In genomic region chr19:31145909-31146453, GRCh38 we compare ENCODE assay signal across 17 cellular contexts.
DNase-seq lines count a peak whose midpoint lies in the region; ATAC-seq, FAIRE-seq and TF ChIP-seq lines count a peak whose summit lies in the region.
"Had no signal": no experiment of that assay in that cellular context is flagged by ENCODE, and none has a peak within 500 bp of the region (broad histone marks: within the 10 kb centered on the region; RNA-seq: fewer than 3 reads in every experiment).

No MANE protein-coding gene starts in this region.

- H3K4me3 ChIP-seq in BLaER1 treated with 17β-estradiol and CSF1 and Interleukin-3, amounts not matched to agents 10 nM and 100 nM: no peak overlapping the region
- H3K4me3 ChIP-seq in mesenchymal stem cell (ENCODE audit: insufficient read depth in 1 of 2, low read depth in 1 of 2, low read length in 2 of 2) (no peak overlapping the region), osteoblast (ENCODE audit: insufficient read depth, low read length) (no peak overlapping the region)
- H3K4me3 ChIP-seq: HAP-1 had no signal

- no peaks in the 10 kb centered on the region for H3K36me3 Mint-ChIP-seq in brain

- no peak overlapping the region for H3K18ac ChIP-seq in mesenchymal stem cell (ENCODE audit: low read depth in 1 of 2, low read length in 2 of 2)

- H4K91ac ChIP-seq in mesenchymal stem cell (ENCODE audit: low read length): peak overlapping the region; percentile 12

- H4K8ac ChIP-seq in mesenchymal stem cell (ENCODE audit: low read length): no peak overlapping the region

- WGBS in mesenchymal stem cell: 94% methylated on average over 15 of the region's 15 CpGs

- no peaks in the 10 kb centered on the region for H3K9me3 ChIP-seq in BLaER1 treated with 17β-estradiol and CSF1 and Interleukin-3, amounts not matched to agents 10 nM and 100 nM (replicated peaks in 1 of 11)
- H3K9me3 ChIP-seq in mesenchymal stem cell (ENCODE audit: control insufficient read depth, low read length): no peaks in the 10 kb centered on the region
- no peaks in the 10 kb centered on the region for H3K9me3 ChIP-seq in osteoblast (ENCODE audit: low read depth, low read length)
- H3K9me3 ChIP-seq: Caco-2, HAP-1 had no signal

- no peak overlapping the region for H2AFZ ChIP-seq in mesenchymal stem cell (ENCODE audit: low read depth, low read length)
- no peak overlapping the region for H2AFZ ChIP-seq in osteoblast (ENCODE audit: low read length)

- peaks cover 47% of the 10 kb centered on the region for H3K4me1 Mint-ChIP-seq in brain
- H3K4me1 Mint-ChIP-seq: B cell had no signal

- H3K79me2 ChIP-seq in osteoblast (ENCODE audit: insufficient read depth, low read length): no peaks in the 10 kb centered on the region

- H4K20me1 ChIP-seq in BLaER1 treated with 17β-estradiol and CSF1 and Interleukin-3, amounts not matched to agents 10 nM and 100 nM: no peaks in the 10 kb centered on the region; a peak in 1 of 22 replicates
- no peaks in the 10 kb centered on the region for H4K20me1 ChIP-seq in osteoblast (ENCODE audit: insufficient read depth, low read length)

- H3K14ac ChIP-seq in mesenchymal stem cell (ENCODE audit: low read length in 2 of 2): no peak overlapping the region

- TF ChIP-seq POLR2A in GM12891 (IDR thresholded peaks at IDR 0.05; ENCODE audit: low read depth, low read length): no peak

- DNase-seq in mesenchymal stem cell (no peak), osteoblast (ENCODE audit: insufficient read length, low spot score, missing footprints) (peak; percentile 8), DMS153 treated with DMSO at 0.1 percent for 48 hours (lab: John Stamatoyannopoulos, UW; ENCODE audit: unreplicated experiment) (no peak), GM12891 (ENCODE audit: insufficient read length, low spot score) (no peak)
- DNase-seq: Caco-2; CD4-positive, alpha-beta T cell; DMS79; GDM1 had no signal

- H3K27me3 ChIP-seq in BLaER1 treated with 17β-estradiol and CSF1 and Interleukin-3, amounts not matched to agents 10 nM and 100 nM: no peaks in the 10 kb centered on the region
- no peaks in the 10 kb centered on the region for H3K27me3 ChIP-seq in mesenchymal stem cell (ENCODE audit: control insufficient read depth in 1 of 2, insufficient read depth in 1 of 2, low read length in 2 of 2)
- no peaks in the 10 kb centered on the region for H3K27me3 ChIP-seq in osteoblast (ENCODE audit: insufficient read depth, low read length)

- H3K4ac ChIP-seq in mesenchymal stem cell (ENCODE audit: low read depth in 1 of 2, low read length in 2 of 2): no peak overlapping the region

- H2BK5ac ChIP-seq in mesenchymal stem cell (ENCODE audit: low read depth, low read length, poor library complexity, severe bottlenecking): no peak overlapping the region

- no peak overlapping the region for H2BK12ac ChIP-seq in mesenchymal stem cell (ENCODE audit: low read length in 2 of 2)

- no peaks in the 10 kb centered on the region for H3K79me1 ChIP-seq in mesenchymal stem cell (replicated peaks; ENCODE audit: low read length, poor library complexity, severe bottlenecking)

- peak overlapping the region in 3 of 5 experiments; percentile 60 to 80 (median 63) for H3K27ac Mint-ChIP-seq in brain
- H3K27ac Mint-ChIP-seq: B cell; CD4-positive, alpha-beta T cell had no signal

- no peak for TF ChIP-seq CTCF in brain (conservative IDR thresholded peaks at IDR 0.05)
- TF ChIP-seq CTCF in osteoblast (IDR thresholded peaks at IDR 0.05; ENCODE audit: extremely low read depth, low read depth, low read length): no peak

- no peak for FAIRE-seq in GM12891 (lab: Jason Lieb, UNC)
- FAIRE-seq: D721Med, H1 had no signal

- H3K23ac ChIP-seq in mesenchymal stem cell (ENCODE audit: low read length in 2 of 2): no peak overlapping the region

- H2BK15ac ChIP-seq in mesenchymal stem cell (ENCODE audit: low read depth, poor library complexity, severe bottlenecking): no peak overlapping the region

- peaks cover 2% of the 10 kb centered on the region for H3K27me3 Mint-ChIP-seq in brain
- H3K27me3 Mint-ChIP-seq: B cell; CD4-positive, alpha-beta T cell had no signal

- ATAC-seq in HG02870 (IDR thresholded peaks at IDR 0.05; ENCODE audit: unreplicated experiment): no peak

- peaks cover 0 to 3% (median 0%) of the 10 kb centered on the region in 5 experiments for H3K9me3 Mint-ChIP-seq in brain
- H3K9me3 Mint-ChIP-seq: CD4-positive, alpha-beta T cell had no signal

- peaks cover 10 to 23% (median 20%) of the 10 kb centered on the region in 10 experiments for H3K4me1 ChIP-seq in BLaER1 treated with 17β-estradiol and CSF1 and Interleukin-3, amounts not matched to agents 10 nM and 100 nM
- H3K4me1 ChIP-seq in mesenchymal stem cell (ENCODE audit: control insufficient read depth, insufficient read depth, low read depth, low read length): peaks cover 21% of the 10 kb centered on the region
- peaks cover 15% of the 10 kb centered on the region for H3K4me1 ChIP-seq in osteoblast (ENCODE audit: insufficient read depth, low read length)
- H3K4me1 ChIP-seq: Caco-2, HAP-1 had no signal

- no peak overlapping the region for H2AK5ac ChIP-seq in mesenchymal stem cell (ENCODE audit: low read length, severe bottlenecking)

- H3K4me3 Mint-ChIP-seq in brain: no peak overlapping the region
- H3K4me3 Mint-ChIP-seq: B cell; CD4-positive, alpha-beta T cell had no signal

- no peak overlapping the region for H3K9ac ChIP-seq in BLaER1 treated with 17β-estradiol and CSF1 and Interleukin-3, amounts not matched to agents 10 nM and 100 nM
- H3K9ac ChIP-seq in mesenchymal stem cell (ENCODE audit: low read length): no peak overlapping the region

- H2BK120ac ChIP-seq in mesenchymal stem cell (ENCODE audit: low read depth, low read length): no peak overlapping the region

- H3K27ac ChIP-seq in BLaER1 treated with 17β-estradiol and CSF1 and Interleukin-3, amounts not matched to agents 10 nM and 100 nM: no peak overlapping the region
- H3K27ac ChIP-seq in mesenchymal stem cell (ENCODE audit: low read length, poor library complexity, severe bottlenecking) (no peak overlapping the region), osteoblast (ENCODE audit: low read depth, low read length) (no peak overlapping the region)
- H3K27ac ChIP-seq: C4-2B, HL-60 had no signal

- H3K4me2 ChIP-seq in BLaER1 treated with 17β-estradiol and CSF1 and Interleukin-3, amounts not matched to agents 10 nM and 100 nM: peak overlapping the region in 6 of 11 experiments; percentile 37 to 65 (median 50); a peak in 5 of 22 replicates
- no peak overlapping the region for H3K4me2 ChIP-seq in mesenchymal stem cell (ENCODE audit: low read length, poor library complexity, severe bottlenecking)
- no peak overlapping the region for H3K4me2 ChIP-seq in osteoblast (ENCODE audit: insufficient read depth, low read length)

- no peaks in the 10 kb centered on the region for H3K36me3 ChIP-seq in BLaER1 treated with 17β-estradiol and CSF1 and Interleukin-3, amounts not matched to agents 10 nM and 100 nM
- H3K36me3 ChIP-seq in mesenchymal stem cell (ENCODE audit: control insufficient read depth in 1 of 2, insufficient read depth in 2 of 2, low read depth in 1 of 2, low read length in 2 of 2) (peaks cover 0 to 2% of the 10 kb centered on the region in 2 experiments), osteoblast (ENCODE audit: insufficient read depth, low read length) (no peaks in the 10 kb centered on the region)
- H3K36me3 ChIP-seq: HAP-1 had no signal

TF ChIP-seq in GM12891, 5 proteins besides CTCF, POLR2A, EP300 and RAD21:
- no peak for TF ChIP-seq POLR2AphosphoS5 (IDR thresholded peaks at IDR 0.05; ENCODE audit: low read depth, low read length)
- TF ChIP-seq SPI1 (IDR thresholded peaks at IDR 0.05; ENCODE audit: low read depth, low read length): no peak
- no peak for TF ChIP-seq TAF1 (IDR thresholded peaks at IDR 0.05; ENCODE audit: low read depth, low read length)
- TF ChIP-seq POU2F2 (IDR thresholded peaks at IDR 0.05; ENCODE audit: low read depth, low read length): no peak
- no peak for TF ChIP-seq PAX5 (IDR thresholded peaks at IDR 0.05; ENCODE audit: insufficient read depth, low read length, severe bottlenecking)
TF ChIP-seq in GM12891: peak in this region for 0.

Comparison
In these comparisons a context has a peak if more than half of its experiments do, and no peak if none do; other contexts are left out.
1. H3K4me2 ChIP-seq: peak in BLaER1 treated with 17β-estradiol and CSF1 and Interleukin-3, amounts not matched to agents 10 nM and 100 nM (6 of 11); none in mesenchymal stem cell (single experiment) and osteoblast (single experiment).